ENCODE assay signal across 41 cellular contexts in genomic region chr1:54738244-54738643, GRCh38.
"Had no signal": no experiment of that assay in that cellular context is flagged by ENCODE, and none has a peak within 500 bp of the region (broad histone marks: within the 10 kb centered on the region; RNA-seq: fewer than 3 reads in every experiment).

No MANE protein-coding gene starts in this region.

- DNase-seq: activated B cell treated with CpG ODN at 0.5 μM for 24 hours; activated CD4-positive, alpha-beta memory T cell treated with anti-CD3 and anti-CD28 coated beads for 36 hours; activated CD4-positive, alpha-beta T cell treated with anti-CD3 and anti-CD28 coated beads for 4 hours; activated CD4-positive, alpha-beta T cell treated with anti-CD3 and anti-CD28 coated beads, Interleukin-2, amount 10 ng/mL, durations not matched to agents 24 days and 14 days; activated CD4-positive, alpha-beta T cell treated with anti-CD3 and anti-CD28 coated beads, Interleukin-2, amount 50 U/mL, for 1 hour; activated CD4-positive, alpha-beta T cell treated with anti-CD3 and anti-CD28 coated beads, Interleukin-2, amount 50 U/mL, for 4 hours; activated CD4-positive, CD25-positive, alpha-beta regulatory T cell treated with anti-CD3 and anti-CD28 coated beads, Interleukin-2, amount 50 U/mL, for 72 hours; activated CD8-positive, alpha-beta memory T cell treated with anti-CD3 and anti-CD28 coated beads, Interleukin-2, amount 50 U/mL, for 4 hours; activated CD8-positive, alpha-beta T cell treated with anti-CD3 and anti-CD28 coated beads for 36 hours; activated effector memory CD4-positive, alpha-beta T cell treated with Interleukin-2 at 50 U/mL for 16 hours; activated gamma-delta T cell treated with Interleukin-2 at 50 U/mL for 16 hours; activated naive CD4-positive, alpha-beta T cell; activated naive CD4-positive, alpha-beta T cell treated with anti-CD3 and anti-CD28 coated beads for 36 hours; activated naive CD8-positive, alpha-beta T cell treated with anti-CD3 and anti-CD28 coated beads, Interleukin-2, amount 10 ng/mL, durations not matched to agents 7 days and 5 days; activated naive CD8-positive, alpha-beta T cell treated with anti-CD3 and anti-CD28 coated beads, Interleukin-2, amount 50 U/mL, for 24 hours; activated T-cell treated with anti-CD3 and anti-CD28 coated beads for 4 hours; activated T-cell treated with anti-CD3 and anti-CD28 coated beads, Interleukin-2, amount 50 U/mL, for 1 hour; activated T-cell treated with anti-CD3 and anti-CD28 coated beads, Interleukin-2, amount 50 U/mL, for 4 hours; activated T-cell treated with anti-CD3 and anti-CD28 coated beads, Interleukin-2, amount 50 U/mL, for 72 hours; amniotic stem cell; aorta; body of pancreas; brain microvascular endothelial cell; caudate nucleus; cerebellar nuclear complex; SW 1271; T-helper 1 cell; T-helper 2 cell; T-helper 9 cell had no signal

- H3K9me3 ChIP-seq: body of pancreas, breast epithelium had no signal

- H3K4me1 Mint-ChIP-seq: activated B cell treated with CpG ODN at 0.5 μM for 24 hours; activated naive CD8-positive, alpha-beta T cell treated with anti-CD3 and anti-CD28 coated beads, Interleukin-2, amount 10 ng/mL, durations not matched to agents 7 days and 5 days; activated naive CD8-positive, alpha-beta T cell treated with anti-CD3 and anti-CD28 coated beads, Interleukin-2, amount 50 U/mL, for 24 hours; activated T-helper 17 cell treated with anti-CD3 and anti-CD28 coated beads, Interleukin-2, amount 50 U/mL, for 72 hours had no signal

- H3K4me3 Mint-ChIP-seq: activated B cell treated with CpG ODN at 0.5 μM for 24 hours; activated CD4-positive, alpha-beta memory T cell treated with anti-CD3 and anti-CD28 coated beads for 36 hours; activated CD4-positive, alpha-beta T cell treated with anti-CD3 and anti-CD28 coated beads, Interleukin-2, amount 10 ng/mL, durations not matched to agents 24 days and 14 days; activated CD8-positive, alpha-beta T cell treated with anti-CD3 and anti-CD28 coated beads for 36 hours; activated naive CD4-positive, alpha-beta T cell treated with anti-CD3 and anti-CD28 coated beads for 36 hours; activated naive CD4-positive, alpha-beta T cell treated with anti-CD3 and anti-CD28 coated beads, Interleukin-2, amount 50 U/mL, for 24 hours; activated naive CD8-positive, alpha-beta T cell; activated naive CD8-positive, alpha-beta T cell treated with anti-CD3 and anti-CD28 coated beads, Interleukin-2, amount 10 ng/mL, durations not matched to agents 7 days and 5 days; activated naive CD8-positive, alpha-beta T cell treated with anti-CD3 and anti-CD28 coated beads, Interleukin-2, amount 50 U/mL, for 24 hours; activated T-cell treated with anti-CD3 and anti-CD28 coated beads, Interleukin-2, amount 50 U/mL, for 4 hours; activated T-cell treated with anti-CD3 and anti-CD28 coated beads, Interleukin-2, amount 50 U/mL, for 72 hours; activated T-helper 1 cell treated with anti-CD3 and anti-CD28 coated beads, Interleukin-12 subunit alpha, Interleukin-12 subunit beta, Interleukin-2, Interleukin-4 antibody, amounts not matched to agents 30 ng/mL and 10 ng/mL and 1 ng/mL, durations not matched to agents 14 hours and 24 hours and 36 hours; activated T-helper 17 cell treated with anti-CD3 and anti-CD28 coated beads, Interleukin-2, amount 50 U/mL, for 72 hours; central memory CD8-positive, alpha-beta T cell; T-helper 1 cell treated with Interleukin-12 subunit alpha and Interleukin-12 subunit beta and Interleukin-4 antibody, amounts not matched to agents 30 μg/mL and 1 μg/mL, for 36 hours; T-helper 2 cell treated with Interferon-gamma antibody and Interleukin-4, amounts not matched to agents 5 μg/mL and 100 μg/mL, for 36 hours had no signal

- FAIRE-seq: astrocyte, TTC549 had no signal

- H3K9me3 Mint-ChIP-seq: activated B cell treated with CpG ODN at 0.5 μM for 24 hours; activated CD4-positive, alpha-beta memory T cell treated with anti-CD3 and anti-CD28 coated beads for 36 hours; activated CD4-positive, alpha-beta T cell treated with anti-CD3 and anti-CD28 coated beads, Interleukin-2, amount 10 ng/mL, durations not matched to agents 24 days and 14 days; activated CD8-positive, alpha-beta T cell treated with anti-CD3 and anti-CD28 coated beads for 36 hours; activated naive CD4-positive, alpha-beta T cell treated with anti-CD3 and anti-CD28 coated beads for 36 hours; activated naive CD4-positive, alpha-beta T cell treated with anti-CD3 and anti-CD28 coated beads, Interleukin-2, amount 50 U/mL, for 24 hours; activated naive CD8-positive, alpha-beta T cell treated with anti-CD3 and anti-CD28 coated beads, Interleukin-2, amount 10 ng/mL, durations not matched to agents 7 days and 5 days; activated naive CD8-positive, alpha-beta T cell treated with anti-CD3 and anti-CD28 coated beads, Interleukin-2, amount 50 U/mL, for 24 hours; activated T-cell treated with anti-CD3 and anti-CD28 coated beads, Interleukin-2, amount 50 U/mL, for 4 hours; activated T-cell treated with anti-CD3 and anti-CD28 coated beads, Interleukin-2, amount 50 U/mL, for 72 hours; activated T-helper 1 cell treated with anti-CD3 and anti-CD28 coated beads, Interleukin-12 subunit alpha, Interleukin-12 subunit beta, Interleukin-2, Interleukin-4 antibody, amounts not matched to agents 30 ng/mL and 10 ng/mL and 1 ng/mL, durations not matched to agents 14 hours and 24 hours and 36 hours; activated T-helper 17 cell treated with anti-CD3 and anti-CD28 coated beads, Interleukin-2, amount 50 U/mL, for 72 hours; central memory CD8-positive, alpha-beta T cell; T-helper 1 cell treated with Interleukin-12 subunit alpha and Interleukin-12 subunit beta and Interleukin-4 antibody, amounts not matched to agents 30 μg/mL and 1 μg/mL, for 36 hours; T-helper 2 cell treated with Interferon-gamma antibody and Interleukin-4, amounts not matched to agents 5 μg/mL and 100 μg/mL, for 36 hours had no signal

- H3K4me3 ChIP-seq: body of pancreas, breast epithelium, cardiac muscle cell had no signal

- H3K4me1 ChIP-seq: body of pancreas, breast epithelium had no signal

- H3K27ac Mint-ChIP-seq: activated B cell treated with CpG ODN at 0.5 μM for 24 hours; activated CD4-positive, alpha-beta memory T cell treated with anti-CD3 and anti-CD28 coated beads for 36 hours; activated CD4-positive, alpha-beta T cell treated with anti-CD3 and anti-CD28 coated beads, Interleukin-2, amount 10 ng/mL, durations not matched to agents 24 days and 14 days; activated CD8-positive, alpha-beta T cell treated with anti-CD3 and anti-CD28 coated beads for 36 hours; activated naive CD4-positive, alpha-beta T cell treated with anti-CD3 and anti-CD28 coated beads for 36 hours; activated naive CD4-positive, alpha-beta T cell treated with anti-CD3 and anti-CD28 coated beads, Interleukin-2, amount 50 U/mL, for 24 hours; activated naive CD8-positive, alpha-beta T cell; activated naive CD8-positive, alpha-beta T cell treated with anti-CD3 and anti-CD28 coated beads, Interleukin-2, amount 10 ng/mL, durations not matched to agents 7 days and 5 days; activated naive CD8-positive, alpha-beta T cell treated with anti-CD3 and anti-CD28 coated beads, Interleukin-2, amount 50 U/mL, for 24 hours; activated T-cell treated with anti-CD3 and anti-CD28 coated beads, Interleukin-2, amount 50 U/mL, for 72 hours; activated T-helper 1 cell treated with anti-CD3 and anti-CD28 coated beads, Interleukin-12 subunit alpha, Interleukin-12 subunit beta, Interleukin-2, Interleukin-4 antibody, amounts not matched to agents 30 ng/mL and 10 ng/mL and 1 ng/mL, durations not matched to agents 14 hours and 24 hours and 36 hours; activated T-helper 17 cell treated with anti-CD3 and anti-CD28 coated beads, Interleukin-2, amount 50 U/mL, for 72 hours; T-helper 1 cell treated with Interleukin-12 subunit alpha and Interleukin-12 subunit beta and Interleukin-4 antibody, amounts not matched to agents 30 μg/mL and 1 μg/mL, for 36 hours; T-helper 2 cell treated with Interferon-gamma antibody and Interleukin-4, amounts not matched to agents 5 μg/mL and 100 μg/mL, for 36 hours had no signal

- H3K27me3 Mint-ChIP-seq: activated B cell treated with CpG ODN at 0.5 μM for 24 hours; activated CD4-positive, alpha-beta memory T cell treated with anti-CD3 and anti-CD28 coated beads for 36 hours; activated CD4-positive, alpha-beta T cell treated with anti-CD3 and anti-CD28 coated beads, Interleukin-2, amount 10 ng/mL, durations not matched to agents 24 days and 14 days; activated CD8-positive, alpha-beta T cell treated with anti-CD3 and anti-CD28 coated beads for 36 hours; activated naive CD4-positive, alpha-beta T cell treated with anti-CD3 and anti-CD28 coated beads, Interleukin-2, amount 50 U/mL, for 24 hours; activated naive CD8-positive, alpha-beta T cell; activated naive CD8-positive, alpha-beta T cell treated with anti-CD3 and anti-CD28 coated beads, Interleukin-2, amount 10 ng/mL, durations not matched to agents 7 days and 5 days; activated naive CD8-positive, alpha-beta T cell treated with anti-CD3 and anti-CD28 coated beads, Interleukin-2, amount 50 U/mL, for 24 hours; activated T-helper 17 cell treated with anti-CD3 and anti-CD28 coated beads, Interleukin-2, amount 50 U/mL, for 72 hours; central memory CD8-positive, alpha-beta T cell had no signal

- H3K27ac ChIP-seq: body of pancreas, brain microvascular endothelial cell, breast epithelium, cardiac muscle cell, VCaP had no signal

- H3K27me3 ChIP-seq: body of pancreas, brain microvascular endothelial cell, breast epithelium, cardiac muscle cell had no signal

- ATAC-seq: activated CD8-positive, alpha-beta T cell treated with anti-CD3 and anti-CD28 coated beads for 36 hours; activated naive CD8-positive, alpha-beta T cell treated with anti-CD3 and anti-CD28 coated beads, Interleukin-2, amount 50 U/mL, for 24 hours; activated T-cell treated with anti-CD3 and anti-CD28 coated beads, Interleukin-2, amount 50 U/mL, for 4 hours; activated T-cell treated with anti-CD3 and anti-CD28 coated beads, Interleukin-2, amount 50 U/mL, for 72 hours; activated T-helper 17 cell treated with anti-CD3 and anti-CD28 coated beads, Interleukin-2, amount 50 U/mL, for 72 hours; body of pancreas had no signal
